ENCODE assay signal across 13 cellular contexts in genomic region chr14:91368681-91369416, GRCh38. TPM values are rescaled to one million over a fixed set of nuclear protein-coding genes. Genes with fewer than 3 reads are reported as not detected.
DNase-seq lines count a peak whose midpoint lies in the region; ATAC-seq, FAIRE-seq and TF ChIP-seq lines count a peak whose summit lies in the region.
"Had no signal": no experiment of that assay in that cellular context is flagged by ENCODE, and none has a peak within 500 bp of the region (broad histone marks: within the 10 kb centered on the region; RNA-seq: fewer than 3 reads in every experiment).

No MANE protein-coding gene starts in this region.

- H3K36me3 ChIP-seq in astrocyte (ENCODE audit: insufficient read depth, low read length) (no peaks in the 10 kb centered on the region), left lung (no peaks in the 10 kb centered on the region)

- H3K27me3 ChIP-seq in astrocyte (ENCODE audit: insufficient read depth, low read length) (peaks cover 15% of the 10 kb centered on the region), left lung (no peaks in the 10 kb centered on the region)

- no peaks in the 10 kb centered on the region for H3K9me3 Mint-ChIP-seq in activated T-cell treated with anti-CD3 and anti-CD28 coated beads, Interleukin-2, amount 50 U/mL, for 24 hours
- no peaks in the 10 kb centered on the region for H3K9me3 Mint-ChIP-seq in astrocyte (ENCODE audit: unreplicated experiment)
- no peaks in the 10 kb centered on the region for H3K9me3 Mint-ChIP-seq in stimulated activated memory B cell treated with anti-CD40 and anti-IgM and Interleukin-4, amounts not matched to agents 10 μg/mL and 1 μg/mL and 100 μg/mL, for 72 hours

- H3K27ac Mint-ChIP-seq in activated T-cell treated with anti-CD3 and anti-CD28 coated beads, Interleukin-2, amount 50 U/mL, for 24 hours = peak overlapping the region; percentile 91
- H3K27ac Mint-ChIP-seq in astrocyte (ENCODE audit: unreplicated experiment) = peak overlapping the region; percentile 90
- peak overlapping the region; percentile 94 for H3K27ac Mint-ChIP-seq in stimulated activated memory B cell treated with anti-CD40 and anti-IgM and Interleukin-4, amounts not matched to agents 10 μg/mL and 1 μg/mL and 100 μg/mL, for 72 hours

- DNase-seq in activated T-cell treated with anti-CD3 and anti-CD28 coated beads, Interleukin-2, amount 50 U/mL, for 24 hours = peak; percentile 31
- DNase-seq in activated T-cell treated with anti-CD3 and anti-CD28 coated beads for 4 hours (no peak), NCI-H345 (lab: John Stamatoyannopoulos, UW) (peak; percentile 46), astrocyte (ENCODE audit: low read depth) (no peak), left lung (no peak), G401 (ENCODE audit: low spot score) (no peak)
- DNase-seq: activated CD4-positive, alpha-beta T cell treated with anti-CD3 and anti-CD28 coated beads, Interleukin-2, amount 50 U/mL, for 1 hour; SIG-M5; small intestine had no signal

- no peaks in the 10 kb centered on the region for H3K27me3 Mint-ChIP-seq in activated T-cell treated with anti-CD3 and anti-CD28 coated beads, Interleukin-2, amount 50 U/mL, for 24 hours
- no peaks in the 10 kb centered on the region for H3K27me3 Mint-ChIP-seq in astrocyte (ENCODE audit: low read depth, unreplicated experiment)
- no peaks in the 10 kb centered on the region for H3K27me3 Mint-ChIP-seq in stimulated activated memory B cell treated with anti-CD40 and anti-IgM and Interleukin-4, amounts not matched to agents 10 μg/mL and 1 μg/mL and 100 μg/mL, for 72 hours

- FAIRE-seq in astrocyte (lab: Jason Lieb, UNC) = no peak
- FAIRE-seq: small intestine had no signal

- peaks cover 9% of the 10 kb centered on the region for H3K36me3 Mint-ChIP-seq in activated T-cell treated with anti-CD3 and anti-CD28 coated beads, Interleukin-2, amount 50 U/mL, for 24 hours (ENCODE audit: low read depth)
- no peaks in the 10 kb centered on the region for H3K36me3 Mint-ChIP-seq in astrocyte (ENCODE audit: low read depth, unreplicated experiment)
- no peaks in the 10 kb centered on the region for H3K36me3 Mint-ChIP-seq in stimulated activated memory B cell treated with anti-CD40 and anti-IgM and Interleukin-4, amounts not matched to agents 10 μg/mL and 1 μg/mL and 100 μg/mL, for 72 hours

- intact Hi-C loops in left lung (cut with DNase I) = no loop called here

- peak overlapping the region; percentile 42 for H3K4me3 Mint-ChIP-seq in activated T-cell treated with anti-CD3 and anti-CD28 coated beads, Interleukin-2, amount 50 U/mL, for 24 hours
- peak overlapping the region; percentile 20 for H3K4me3 Mint-ChIP-seq in astrocyte (ENCODE audit: unreplicated experiment)
- no peak overlapping the region for H3K4me3 Mint-ChIP-seq in stimulated activated memory B cell treated with anti-CD40 and anti-IgM and Interleukin-4, amounts not matched to agents 10 μg/mL and 1 μg/mL and 100 μg/mL, for 72 hours

- H3K4me2 ChIP-seq in astrocyte (ENCODE audit: low read length) = no peak overlapping the region

- TF ChIP-seq CTCF in astrocyte (IDR thresholded peaks at IDR 0.05; ENCODE audit: insufficient read depth, low read depth, low read length) = no peak
- TF ChIP-seq CTCF in left lung (IDR thresholded peaks at IDR 0.05) = no peak

- in situ Hi-C loops in G401 (cut with HindIII; ENCODE audit: low sequenced_read_pairs) = no loop called here

- H3K4me1 ChIP-seq in astrocyte (ENCODE audit: insufficient read depth, low read length) (peaks cover 15% of the 10 kb centered on the region), left lung (peaks cover 37 to 98% of the 10 kb centered on the region in 2 donors)

- H3K27ac ChIP-seq in astrocyte (ENCODE audit: low read depth, low read length) (no peak overlapping the region), left lung (peak overlapping the region in 1 of 2 donors; percentile 48)
- H3K27ac ChIP-seq: epithelial cell of prostate had no signal

- H3K4me1 Mint-ChIP-seq in activated T-cell treated with anti-CD3 and anti-CD28 coated beads, Interleukin-2, amount 50 U/mL, for 24 hours (ENCODE audit: low read depth) = peaks cover 99% of the 10 kb centered on the region
- H3K4me1 Mint-ChIP-seq in astrocyte (ENCODE audit: low read depth, unreplicated experiment) = peaks cover 42% of the 10 kb centered on the region
- H3K4me1 Mint-ChIP-seq in stimulated activated memory B cell treated with anti-CD40 and anti-IgM and Interleukin-4, amounts not matched to agents 10 μg/mL and 1 μg/mL and 100 μg/mL, for 72 hours = peaks cover 100% of the 10 kb centered on the region

- H3K4me3 ChIP-seq in astrocyte (ENCODE audit: insufficient read depth, low read depth, low read length) = no peak overlapping the region
- H3K4me3 ChIP-seq in left lung = no peak overlapping the region
- H3K4me3 ChIP-seq: mucosa of descending colon had no signal

- H2AFZ ChIP-seq in astrocyte (ENCODE audit: low read depth, low read length) = no peak overlapping the region

- H3K79me2 ChIP-seq in astrocyte (ENCODE audit: insufficient read depth, low read length) = no peaks in the 10 kb centered on the region

- no peaks in the 10 kb centered on the region for H4K20me1 ChIP-seq in astrocyte (ENCODE audit: insufficient read depth, low read length)

- H3K9ac ChIP-seq in astrocyte (ENCODE audit: low read length) = no peak overlapping the region

- ATAC-seq in stimulated activated memory B cell treated with anti-CD40 and anti-IgM and Interleukin-4, amounts not matched to agents 10 μg/mL and 1 μg/mL and 100 μg/mL, for 72 hours = no peak
- no peak for ATAC-seq in left lung
- no peak for ATAC-seq in GM21825 (IDR thresholded peaks at IDR 0.05; ENCODE audit: unreplicated experiment)
- ATAC-seq: mucosa of descending colon had no signal

- H3K9me3 ChIP-seq in astrocyte (ENCODE audit: insufficient read depth, low read depth, low read length) (no peaks in the 10 kb centered on the region), left lung (no peaks in the 10 kb centered on the region)
- H3K9me3 ChIP-seq: mucosa of descending colon had no signal

RNA-seq across cellular contexts. Expression of gene CCDC88C, which starts 48.8 kb away (rescaled TPM):
- total RNA-seq in astrocyte (8.9 and 12.4 TPM in 2 replicates), left lung (10 to 100 TPM; 31.5 to 41.8 TPM)
- 14.0 and 16.9 TPM in 2 replicates for total RNA-seq in G401 (2014; rRNA removed; shearing (Covaris generic))

Comparison
In these comparisons a context has a peak if more than half of its experiments do, and no peak if none do; other contexts are left out.
1. DNase-seq: peak in activated T-cell treated with anti-CD3 and anti-CD28 coated beads, Interleukin-2, amount 50 U/mL, for 24 hours (single experiment) and NCI-H345 (single experiment); none in activated T-cell treated with anti-CD3 and anti-CD28 coated beads for 4 hours (single experiment), astrocyte (single experiment), left lung (0 of 2) and G401 (single experiment).
2. Peak in every context shown above with its lines, with median percentiles within 50 percentile points of each other: H3K27ac Mint-ChIP-seq.